8 cellular contexts compared by ENCODE assay signal in genomic region chr16:48556913-48557351, GRCh38. TPM values are rescaled to one million over a fixed set of nuclear protein-coding genes. Genes with fewer than 3 reads are reported as not detected.
A peak's percentile ranks its signal among the peaks of the same experiment; 100 is the strongest.
DNase-seq lines count a peak whose midpoint lies in the region; ATAC-seq and TF ChIP-seq lines count a peak whose summit lies in the region.

No MANE protein-coding gene starts in this region.

- H3K4me3 ChIP-seq in brain microvascular endothelial cell (ENCODE audit: low read depth, low read length) = no peak overlapping the region

- ATAC-seq in GM19463 (IDR thresholded peaks at IDR 0.05; ENCODE audit: unreplicated experiment) = peak; percentile 89

- H3K4me3 Mint-ChIP-seq in CD14-positive monocyte = no peak overlapping the region

- peaks cover 2% of the 10 kb centered on the region for H3K36me3 ChIP-seq in brain microvascular endothelial cell (replicated peaks)

- H3K27me3 ChIP-seq in brain microvascular endothelial cell (replicated peaks) = no peaks in the 10 kb centered on the region

- H3K27me3 Mint-ChIP-seq in CD14-positive monocyte (ENCODE audit: low read depth in 3 of 3) = no peaks in the 10 kb centered on the region

- in situ Hi-C loops in brain microvascular endothelial cell (cut with HindIII; ENCODE audit: low pct_ligation_motif_present, low sequenced_read_pairs) = no loop called here

- intact Hi-C loops in CD14-positive monocyte (cut with micrococcal nuclease) = loop anchor here (5.0 kb wide), 2 partner anchors 65 to 180 kb away; no protein-coding TSS in a partner anchor

- no peaks in the 10 kb centered on the region for H3K9me3 Mint-ChIP-seq in CD14-positive monocyte

- H3K27ac ChIP-seq in brain microvascular endothelial cell = peak overlapping the region; percentile 44

- peaks cover 86% of the 10 kb centered on the region for H3K4me1 Mint-ChIP-seq in CD14-positive monocyte

- peak overlapping the region; percentile 94 to 97 (median 97) for H3K27ac Mint-ChIP-seq in CD14-positive monocyte

- TF ChIP-seq CTCF in CD14-positive monocyte (IDR thresholded peaks at IDR 0.05) = no peak
- no peak for TF ChIP-seq CTCF in brain microvascular endothelial cell (IDR thresholded peaks at IDR 0.05; ENCODE audit: low read depth, low read length, missing control alignments)

- DNase-seq in CD14-positive monocyte (ENCODE audit: low spot score) (peak; percentile 63), HT1080 (ENCODE audit: low read depth) (peak; percentile 70), brain microvascular endothelial cell (peak; percentile 59), hypothalamus (lab: John Stamatoyannopoulos, UW) (no peak), H4 (ENCODE audit: low spot score) (no peak), midbrain (lab: John Stamatoyannopoulos, UW) (no peak)
- peak; percentile 40 for DNase-seq in stimulated activated CD8-positive, alpha-beta memory T cell treated with anti-CD3 and anti-CD28 coated beads, Interleukin-4, amount 100 ng/mL, for 48 hours

- peaks cover 30 to 39% of the 10 kb centered on the region in 2 donors for H3K36me3 Mint-ChIP-seq in CD14-positive monocyte

RNA-seq across cellular contexts. Expression of gene N4BP1, which starts 53.0 kb away (rescaled TPM):
- 10 to 100 TPM; 21.4 to 22.7 TPM for polyA plus RNA-seq in CD14-positive monocyte
- 7.9 and 8.9 TPM in 2 replicates for total RNA-seq in HT1080 (2014; rRNA removed; shearing (Covaris generic))
- 11.1 and 11.7 TPM in 2 replicates for polyA plus RNA-seq in HT1080 (2015; cell fraction: cytosol; rRNA removed)
- 14.0 and 16.3 TPM in 2 replicates for polyA plus RNA-seq in HT1080 (2015; cell fraction: nucleus; rRNA removed)
- total RNA-seq in H4 (2014; rRNA removed; shearing (Covaris generic)) = 8.3 and 15.7 TPM in 2 replicates

Comparison
In these comparisons a context has a peak if more than half of its experiments do, and no peak if none do; other contexts are left out.
1. DNase-seq: peak in CD14-positive monocyte (single experiment), HT1080 (single experiment), brain microvascular endothelial cell (single experiment) and stimulated activated CD8-positive, alpha-beta memory T cell treated with anti-CD3 and anti-CD28 coated beads, Interleukin-4, amount 100 ng/mL, for 48 hours (single experiment); none in hypothalamus (0 of 51), H4 (single experiment) and midbrain (single experiment).